ENCODE assay signal across 20 cellular contexts in the genomic region with DNA sequence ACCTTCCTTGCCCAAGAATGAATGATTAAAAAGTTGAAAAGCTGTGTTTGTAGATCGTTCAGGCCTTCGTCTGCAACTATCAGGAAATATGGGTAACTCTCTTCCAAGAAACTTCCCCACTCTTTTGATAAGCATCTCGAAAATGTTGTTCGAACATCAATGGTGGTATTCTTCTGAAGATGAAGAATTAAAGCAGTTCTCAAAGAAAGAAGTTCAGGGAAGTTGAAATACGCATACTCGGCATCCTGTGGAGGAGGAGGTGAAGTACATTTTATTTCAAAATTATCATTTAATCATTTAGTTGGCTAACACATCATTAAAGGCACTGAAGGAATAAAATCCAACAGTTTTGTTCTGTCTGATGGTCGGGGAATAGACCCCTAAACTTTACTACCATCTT. TPM values are rescaled to one million over a fixed set of nuclear protein-coding genes. Genes with fewer than 3 reads are reported as not detected.
DNase-seq lines count a peak whose midpoint lies in the region; ATAC-seq, FAIRE-seq and TF ChIP-seq lines count a peak whose summit lies in the region.
"Had no signal": no experiment of that assay in that cellular context is flagged by ENCODE, and none has a peak within 500 bp of the region (broad histone marks: within the 10 kb centered on the region; RNA-seq: fewer than 3 reads in every experiment).

No MANE protein-coding gene starts in this region.

- no peak for DNase-seq in activated CD4-positive, alpha-beta T cell treated with anti-CD3 and anti-CD28 coated beads, Interleukin-2, amount 10 ng/mL, durations not matched to agents 24 days and 14 days
- DNase-seq in activated CD4-positive, alpha-beta T cell treated with anti-CD3 and anti-CD28 coated beads, Interleukin-2, amount 50 U/mL, for 48 hours, result no peak
- DNase-seq in A549 (ENCODE audit: low read depth in 1 of 2, low spot score in 1 of 2) (no peak), T-cell (no peak), NCI-H1105 treated with DMSO at 0.1 percent for 48 hours (lab: John Stamatoyannopoulos, UW) (no peak), H54 (ENCODE audit: insufficient read length, low spot score) (no peak)
- no peak for DNase-seq in activated naive CD8-positive, alpha-beta T cell treated with anti-CD3 and anti-CD28 coated beads for 36 hours
- DNase-seq: DMS79 treated with DMSO at 0.1 percent for 48 hours, GDM1, MV-4-11, NCI-H1436 treated with DMSO at 0.1 percent for 48 hours, NCI-H2081 treated with DMSO at 0.1 percent for 48 hours, NCI-H524, Peyer's patch had no signal

- FAIRE-seq in A549 (lab: Jason Lieb, UNC) (no peak), H54 (lab: Jason Lieb, UNC) (no peak)
- FAIRE-seq: A204.1, D721Med, GM12892 had no signal

- ATAC-seq in A549, result no peak
- ATAC-seq in T-cell (replicated peaks in 1 of 4), result peak in 2 of 4 experiments; percentile 43 to 66
- ATAC-seq in HG02798 (IDR thresholded peaks at IDR 0.05; ENCODE audit: poor library complexity, unreplicated experiment), result no peak
- ATAC-seq: GM23338 had no signal

- POLR2A ChIA-PET in A549 (lab: Yijun Ruan, JAX) (no interaction called here), T-cell (lab: Charles Lee) (no interaction called here)

- CTCF ChIA-PET in A549 (lab: Yijun Ruan, JAX) (interaction anchor here (0.7 kb wide), 1 partner anchor 132 kb away, joined by 3 read pairs; no protein-coding TSS in a partner anchor), T-cell (lab: Charles Lee) (no interaction called here)

- H3K4me1 Mint-ChIP-seq in activated CD4-positive, alpha-beta T cell treated with anti-CD3 and anti-CD28 coated beads, Interleukin-2, amount 10 ng/mL, durations not matched to agents 24 days and 14 days, result peaks cover 37% of the 10 kb centered on the region
- H3K4me1 Mint-ChIP-seq in T-cell, result peaks cover 22 to 33% (median 31%) of the 10 kb centered on the region in 3 donors
- peaks cover 8% of the 10 kb centered on the region for H3K4me1 Mint-ChIP-seq in activated naive CD8-positive, alpha-beta T cell treated with anti-CD3 and anti-CD28 coated beads for 36 hours
- H3K4me1 Mint-ChIP-seq: GM23338 had no signal

- H3K9me3 ChIP-seq in A549, result no peaks in the 10 kb centered on the region
- H3K9me3 ChIP-seq: Peyer's patch had no signal

- H3K27me3 Mint-ChIP-seq in activated CD4-positive, alpha-beta T cell treated with anti-CD3 and anti-CD28 coated beads, Interleukin-2, amount 10 ng/mL, durations not matched to agents 24 days and 14 days, result no peaks in the 10 kb centered on the region
- H3K27me3 Mint-ChIP-seq in T-cell, result no peaks in the 10 kb centered on the region
- no peaks in the 10 kb centered on the region for H3K27me3 Mint-ChIP-seq in activated naive CD8-positive, alpha-beta T cell treated with anti-CD3 and anti-CD28 coated beads for 36 hours

- no peak for TF ChIP-seq EP300 in A549 (IDR thresholded peaks at IDR 0.05)

- H3K4me1 ChIP-seq in A549, result peaks cover 18% of the 10 kb centered on the region
- H3K4me1 ChIP-seq: Peyer's patch had no signal

- H3K9me3 Mint-ChIP-seq in activated CD4-positive, alpha-beta T cell treated with anti-CD3 and anti-CD28 coated beads, Interleukin-2, amount 10 ng/mL, durations not matched to agents 24 days and 14 days, result no peaks in the 10 kb centered on the region
- no peaks in the 10 kb centered on the region for H3K9me3 Mint-ChIP-seq in T-cell
- H3K9me3 Mint-ChIP-seq in activated naive CD8-positive, alpha-beta T cell treated with anti-CD3 and anti-CD28 coated beads for 36 hours, result no peaks in the 10 kb centered on the region
- H3K9me3 Mint-ChIP-seq: GM23338 had no signal

- H3K27ac Mint-ChIP-seq in activated CD4-positive, alpha-beta T cell treated with anti-CD3 and anti-CD28 coated beads, Interleukin-2, amount 10 ng/mL, durations not matched to agents 24 days and 14 days, result peak overlapping the region; percentile 78
- H3K27ac Mint-ChIP-seq in T-cell, result peak overlapping the region; percentile 79 to 87
- H3K27ac Mint-ChIP-seq in activated naive CD8-positive, alpha-beta T cell treated with anti-CD3 and anti-CD28 coated beads for 36 hours, result no peak overlapping the region
- H3K27ac Mint-ChIP-seq: GM23338 had no signal

- H3K36me3 Mint-ChIP-seq in activated CD4-positive, alpha-beta T cell treated with anti-CD3 and anti-CD28 coated beads, Interleukin-2, amount 10 ng/mL, durations not matched to agents 24 days and 14 days (ENCODE audit: low read depth), result peaks cover 58% of the 10 kb centered on the region
- peaks cover 53% of the 10 kb centered on the region for H3K36me3 Mint-ChIP-seq in T-cell
- peaks cover 32% of the 10 kb centered on the region for H3K36me3 Mint-ChIP-seq in activated naive CD8-positive, alpha-beta T cell treated with anti-CD3 and anti-CD28 coated beads for 36 hours

- no peak for TF ChIP-seq POLR2A in A549 (IDR thresholded peaks at IDR 0.05; ENCODE audit: low read length)
- no peak for TF ChIP-seq POLR2A in H54 (IDR thresholded peaks at IDR 0.05; ENCODE audit: low read depth, low read length)

- peak overlapping the region; percentile 67 for H3K4me3 Mint-ChIP-seq in activated CD4-positive, alpha-beta T cell treated with anti-CD3 and anti-CD28 coated beads, Interleukin-2, amount 10 ng/mL, durations not matched to agents 24 days and 14 days
- peak overlapping the region in 2 of 3 donors; percentile 8 to 47 for H3K4me3 Mint-ChIP-seq in T-cell
- H3K4me3 Mint-ChIP-seq in activated naive CD8-positive, alpha-beta T cell treated with anti-CD3 and anti-CD28 coated beads for 36 hours, result peak overlapping the region; percentile 32
- H3K4me3 Mint-ChIP-seq: GM23338 had no signal

- TF ChIP-seq RAD21 in A549 (conservative IDR thresholded peaks at IDR 0.05 in 1 of 2, IDR thresholded peaks at IDR 0.05 in 1 of 2), result no peak

- H3K4me2 ChIP-seq in A549, result no peak overlapping the region
- H3K4me2 ChIP-seq: GM23338 had no signal

- intact Hi-C loops in activated CD4-positive, alpha-beta T cell treated with anti-CD3 and anti-CD28 coated beads, Interleukin-2, amount 10 ng/mL, durations not matched to agents 24 days and 14 days (cut with micrococcal nuclease), result loop anchor here (1.0 kb wide), 1 partner anchor 8 kb away; no protein-coding TSS in a partner anchor

- H3K4me3 ChIP-seq in A549, result no peak overlapping the region
- H3K4me3 ChIP-seq: GM23338, Peyer's patch had no signal

- H3K27ac ChIP-seq in A549, result no peak overlapping the region
- H3K27ac ChIP-seq: C4-2B, Peyer's patch had no signal

- TF ChIP-seq CTCF in A549 (IDR thresholded peaks at IDR 0.05), result no peak

- WGBS in A549 (ENCODE audit: missing lambda C conversion rate), result 85% methylated on average over 7 of the region's 7 CpGs

TF ChIP-seq in A549, 52 proteins besides CTCF, POLR2A, EP300 and RAD21:
- TF ChIP-seq SMC3 (IDR thresholded peaks at IDR 0.05) (no peak), MAFK (IDR thresholded peaks at IDR 0.05; ENCODE audit: partially characterized antibody) (peak; percentile 53)
- TF ChIP-seq, protein P1, sequence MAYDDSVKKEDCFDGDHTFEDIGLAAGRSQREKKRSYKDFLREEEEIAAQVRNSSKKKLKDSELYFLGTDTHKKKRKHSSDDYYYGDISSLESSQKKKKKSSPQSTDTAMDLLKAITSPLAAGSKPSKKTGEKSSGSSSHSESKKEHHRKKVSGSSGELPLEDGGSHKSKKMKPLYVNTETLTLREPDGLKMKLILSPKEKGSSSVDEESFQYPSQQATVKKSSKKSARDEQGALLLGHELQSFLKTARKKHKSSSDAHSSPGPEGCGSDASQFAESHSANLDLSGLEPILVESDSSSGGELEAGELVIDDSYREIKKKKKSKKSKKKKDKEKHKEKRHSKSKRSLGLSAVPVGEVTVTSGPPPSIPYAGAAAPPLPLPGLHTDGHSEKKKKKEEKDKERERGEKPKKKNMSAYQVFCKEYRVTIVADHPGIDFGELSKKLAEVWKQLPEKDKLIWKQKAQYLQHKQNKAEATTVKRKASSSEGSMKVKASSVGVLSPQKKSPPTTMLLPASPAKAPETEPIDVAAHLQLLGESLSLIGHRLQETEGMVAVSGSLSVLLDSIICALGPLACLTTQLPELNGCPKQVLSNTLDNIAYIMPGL (CRISPR knock-in tag; IDR thresholded peaks at IDR 0.05; ENCODE audit: borderline replicate concordance), result no peak

RNA-seq across cellular contexts. Expression of a gene that starts 12.1 kb away (rescaled TPM):
- total RNA-seq in activated CD4-positive, alpha-beta T cell treated with anti-CD3 and anti-CD28 coated beads, Interleukin-2, amount 10 ng/mL, durations not matched to agents 24 days and 14 days, result 15.2 and 17.6 TPM in 2 replicates
- polyA plus RNA-seq in A549 (2011; rRNA removed) (4.4 and 5.0 TPM in 2 replicates), A549 (2017; fragmentation: RNase III; extraction: RNeasy Plus Mini Kit Qiagen cat#74134 plus additional on column Dnase treatment) (1.3 to 1.9 TPM (median 1.6 TPM) in 3 replicates)
- polyA plus RNA-seq in A549 (2012; cell fraction: cytosol; rRNA removed), result 0.51 and 0.77 TPM in 2 replicates
- 1.0 and 1.8 TPM in 2 replicates for polyA plus RNA-seq in A549 (2012; cell fraction: nucleus; rRNA removed)
- 2.1 and 2.2 TPM in 2 replicates for polyA minus RNA-seq in A549 (2011; rRNA and poly(A)+ RNA removed)
- 10 to 100 TPM; 21.9 to 34.9 (median 27.0) TPM for total RNA-seq in T-cell
- 10 to 100 TPM; 22.2 to 22.7 TPM for total RNA-seq in activated naive CD8-positive, alpha-beta T cell treated with anti-CD3 and anti-CD28 coated beads for 36 hours
